8 cellular contexts compared by ENCODE assay signal in genomic region chr5:150155258-150156032, GRCh38.
A peak's percentile ranks its signal among the peaks of the same experiment; 100 is the strongest.
DNase-seq lines count a peak whose midpoint lies in the region; ATAC-seq and TF ChIP-seq lines count a peak whose summit lies in the region.

PDGFRB (minus strand) TSS chr5:150155845; CDS start chr5:150137047, 18,798 bp downstream.

- peak within 1 kb of the TSS; percentile 88 for H3K27ac Mint-ChIP-seq in stimulated activated effector memory CD8-positive, alpha-beta T cell treated with anti-CD3 and anti-CD28 coated beads, Interleukin-12 subunit alpha, Interleukin-12 subunit beta, amount 100 ng/mL, for 72 hours

- peak; percentile 58 for ATAC-seq in HG03159 (IDR thresholded peaks at IDR 0.05; ENCODE audit: unreplicated experiment)
- ATAC-seq in stimulated activated effector memory CD8-positive, alpha-beta T cell treated with anti-CD3 and anti-CD28 coated beads, Interleukin-12 subunit alpha, Interleukin-12 subunit beta, amount 100 ng/mL, for 72 hours: peak; percentile 70

- no peaks in the 10 kb centered on the region for H3K9me3 Mint-ChIP-seq in stimulated activated effector memory CD8-positive, alpha-beta T cell treated with anti-CD3 and anti-CD28 coated beads, Interleukin-12 subunit alpha, Interleukin-12 subunit beta, amount 100 ng/mL, for 72 hours

- DNase-seq in activated CD8-positive, alpha-beta memory T cell treated with anti-CD3 and anti-CD28 coated beads for 48 hours (ENCODE audit: low read depth in 2 of 3, low spot score in 2 of 3): peak; percentile 10 to 21 (median 11)
- DNase-seq in epidermal melanocyte (ENCODE audit: insufficient read length, low spot score) (peak; percentile 77), middle frontal gyrus (ENCODE audit: extremely low spot score, low spot score) (peak; percentile 40), inferior parietal cortex (ENCODE audit: extremely low spot score) (no peak), foreskin melanocyte (no peak)
- DNase-seq in stimulated activated effector memory CD8-positive, alpha-beta T cell treated with anti-CD3 and anti-CD28 coated beads, Interleukin-12 subunit alpha, Interleukin-12 subunit beta, amount 100 ng/mL, for 72 hours (ENCODE audit: low spot score in 2 of 2): peak; percentile 19 to 60

- no peak for TF ChIP-seq CTCF in GM12875 (IDR thresholded peaks at IDR 0.05; ENCODE audit: borderline replicate concordance, insufficient read depth, low read depth, low read length)

- peak within 1 kb of the TSS; percentile 84 for H3K4me3 Mint-ChIP-seq in stimulated activated effector memory CD8-positive, alpha-beta T cell treated with anti-CD3 and anti-CD28 coated beads, Interleukin-12 subunit alpha, Interleukin-12 subunit beta, amount 100 ng/mL, for 72 hours

- peak within 1 kb of the TSS; percentile 31 for H3K4me3 ChIP-seq in GM12875 (ENCODE audit: low read depth, low read length)

- no peaks in the 10 kb centered on the region for H3K36me3 Mint-ChIP-seq in stimulated activated effector memory CD8-positive, alpha-beta T cell treated with anti-CD3 and anti-CD28 coated beads, Interleukin-12 subunit alpha, Interleukin-12 subunit beta, amount 100 ng/mL, for 72 hours

- H3K4me1 Mint-ChIP-seq in stimulated activated effector memory CD8-positive, alpha-beta T cell treated with anti-CD3 and anti-CD28 coated beads, Interleukin-12 subunit alpha, Interleukin-12 subunit beta, amount 100 ng/mL, for 72 hours: peaks cover 34% of the 10 kb centered on the region

Comparison
In these comparisons a context has a peak if more than half of its experiments do, and no peak if none do; other contexts are left out.
1. DNase-seq: peak in activated CD8-positive, alpha-beta memory T cell treated with anti-CD3 and anti-CD28 coated beads for 48 hours (3 of 3), epidermal melanocyte (single experiment), middle frontal gyrus (single experiment) and stimulated activated effector memory CD8-positive, alpha-beta T cell treated with anti-CD3 and anti-CD28 coated beads, Interleukin-12 subunit alpha, Interleukin-12 subunit beta, amount 100 ng/mL, for 72 hours (2 of 2); none in inferior parietal cortex (single experiment) and foreskin melanocyte (single experiment).